ENCODE assay signal across 8 cellular contexts in genomic region chr2:135530313-135531230, GRCh38. TPM values are rescaled to one million over a fixed set of nuclear protein-coding genes. Genes with fewer than 3 reads are reported as not detected.
DNase-seq lines count a peak whose midpoint lies in the region; ATAC-seq and TF ChIP-seq lines count a peak whose summit lies in the region.

Gene ZRANB3, minus strand, starts transcription at chr2:135531218.

- peaks cover 7% of the 10 kb centered on the region for H3K36me3 Mint-ChIP-seq in activated T-helper 2 cell treated with anti-CD3 and anti-CD28 coated beads, Interferon-gamma antibody, Interleukin-2, Interleukin-4, amounts not matched to agents 10 μg/mL and 5 μg/mL and 100 μg/mL, durations not matched to agents 14 hours and 24 hours and 36 hours (ENCODE audit: low read depth)
- H3K36me3 Mint-ChIP-seq in natural killer cell, result no peaks in the 10 kb centered on the region
- peaks cover 0 to 5% of the 10 kb centered on the region in 2 donors for H3K36me3 Mint-ChIP-seq in stimulated activated naive B cell treated with anti-CD40 and anti-IgM and Interleukin-4, amounts not matched to agents 10 μg/mL and 1 μg/mL and 100 μg/mL, for 72 hours

- intact Hi-C loops in activated T-helper 2 cell treated with anti-CD3 and anti-CD28 coated beads, Interferon-gamma antibody, Interleukin-2, Interleukin-4, amounts not matched to agents 10 μg/mL and 5 μg/mL and 100 μg/mL, durations not matched to agents 14 hours and 24 hours and 36 hours (cut with micrococcal nuclease), result loop anchor here (1.0 to 10.0 kb wide), 11 partner anchors 16 to 794 kb away; partner anchors contain the start of genes CCNT2, RAB3GAP1 and UBXN4
- intact Hi-C loops in natural killer cell (cut with micrococcal nuclease), result loop anchor here (1.0 to 2.0 kb wide), 4 partner anchors 211 to 612 kb away; partner anchors contain the start of genes CCNT2, MCM6, RAB3GAP1 and UBXN4

- no peaks in the 10 kb centered on the region for H3K9me3 ChIP-seq in Loucy (ENCODE audit: insufficient read depth, low read depth, low read length)

- DNase-seq in ELF-1 (ENCODE audit: low read depth, low spot score) (peak; percentile 99), H7 (peak; percentile 74), RWPE1 (ENCODE audit: low spot score) (peak; percentile 97), fibroblast of peridontal ligament (ENCODE audit: extremely low read depth) (peak; percentile 97), natural killer cell (peak; percentile 83)
- peak; percentile 94 for DNase-seq in activated T-helper 2 cell treated with anti-CD3 and anti-CD28 coated beads, Interferon-gamma antibody, Interleukin-2, Interleukin-4, amounts not matched to agents 10 μg/mL and 5 μg/mL and 100 μg/mL, durations not matched to agents 14 hours and 24 hours and 36 hours (ENCODE audit: low spot score)
- DNase-seq in stimulated activated naive B cell treated with anti-CD40 and anti-IgM and Interleukin-4, amounts not matched to agents 10 μg/mL and 1 μg/mL and 100 μg/mL, for 72 hours, result peak; percentile 95

- peaks cover 47% of the 10 kb centered on the region for H3K4me1 ChIP-seq in Loucy (ENCODE audit: insufficient read depth, low read length, poor library complexity, severe bottlenecking)

- H3K9me3 Mint-ChIP-seq in activated T-helper 2 cell treated with anti-CD3 and anti-CD28 coated beads, Interferon-gamma antibody, Interleukin-2, Interleukin-4, amounts not matched to agents 10 μg/mL and 5 μg/mL and 100 μg/mL, durations not matched to agents 14 hours and 24 hours and 36 hours, result no peaks in the 10 kb centered on the region
- no peaks in the 10 kb centered on the region for H3K9me3 Mint-ChIP-seq in natural killer cell
- H3K9me3 Mint-ChIP-seq in stimulated activated naive B cell treated with anti-CD40 and anti-IgM and Interleukin-4, amounts not matched to agents 10 μg/mL and 1 μg/mL and 100 μg/mL, for 72 hours, result no peaks in the 10 kb centered on the region

- no peaks in the 10 kb centered on the region for H3K27me3 Mint-ChIP-seq in activated T-helper 2 cell treated with anti-CD3 and anti-CD28 coated beads, Interferon-gamma antibody, Interleukin-2, Interleukin-4, amounts not matched to agents 10 μg/mL and 5 μg/mL and 100 μg/mL, durations not matched to agents 14 hours and 24 hours and 36 hours (ENCODE audit: low read depth)
- no peaks in the 10 kb centered on the region for H3K27me3 Mint-ChIP-seq in natural killer cell (ENCODE audit: low read depth in 2 of 2)
- H3K27me3 Mint-ChIP-seq in stimulated activated naive B cell treated with anti-CD40 and anti-IgM and Interleukin-4, amounts not matched to agents 10 μg/mL and 1 μg/mL and 100 μg/mL, for 72 hours, result no peaks in the 10 kb centered on the region

- H3K36me3 ChIP-seq in H7 (replicated peaks; ENCODE audit: control insufficient read depth, insufficient read depth, low read length) (no peaks in the 10 kb centered on the region), Loucy (ENCODE audit: insufficient read depth, low read length) (no peaks in the 10 kb centered on the region)

- H3K4me2 ChIP-seq in Loucy (ENCODE audit: low read depth, low read length, poor library complexity, severe bottlenecking), result peak within 1 kb of the TSS; percentile 70

- peak within 1 kb of the TSS; percentile 97 for H3K27ac ChIP-seq in RWPE1

- H3K27ac Mint-ChIP-seq in activated T-helper 2 cell treated with anti-CD3 and anti-CD28 coated beads, Interferon-gamma antibody, Interleukin-2, Interleukin-4, amounts not matched to agents 10 μg/mL and 5 μg/mL and 100 μg/mL, durations not matched to agents 14 hours and 24 hours and 36 hours, result no peak within 1 kb of the TSS
- H3K27ac Mint-ChIP-seq in natural killer cell, result no peak within 1 kb of the TSS
- H3K27ac Mint-ChIP-seq in stimulated activated naive B cell treated with anti-CD40 and anti-IgM and Interleukin-4, amounts not matched to agents 10 μg/mL and 1 μg/mL and 100 μg/mL, for 72 hours, result no peak within 1 kb of the TSS

- H4K20me1 ChIP-seq in Loucy (ENCODE audit: insufficient read depth, low read length, poor library complexity, severe bottlenecking), result peaks cover 37% of the 10 kb centered on the region

- peaks cover 29% of the 10 kb centered on the region for H3K4me1 Mint-ChIP-seq in activated T-helper 2 cell treated with anti-CD3 and anti-CD28 coated beads, Interferon-gamma antibody, Interleukin-2, Interleukin-4, amounts not matched to agents 10 μg/mL and 5 μg/mL and 100 μg/mL, durations not matched to agents 14 hours and 24 hours and 36 hours (ENCODE audit: low read depth)
- H3K4me1 Mint-ChIP-seq in natural killer cell, result peaks cover 10 to 15% of the 10 kb centered on the region in 2 donors
- peaks cover 7 to 25% of the 10 kb centered on the region in 2 donors for H3K4me1 Mint-ChIP-seq in stimulated activated naive B cell treated with anti-CD40 and anti-IgM and Interleukin-4, amounts not matched to agents 10 μg/mL and 1 μg/mL and 100 μg/mL, for 72 hours

- H3K9me2 ChIP-seq in Loucy (replicated peaks; ENCODE audit: low read depth, low read length), result no peaks in the 10 kb centered on the region

- peak; percentile 74 to 88 (median 79) for ATAC-seq in natural killer cell
- peak; percentile 74 to 75 for ATAC-seq in stimulated activated naive B cell treated with anti-CD40 and anti-IgM and Interleukin-4, amounts not matched to agents 10 μg/mL and 1 μg/mL and 100 μg/mL, for 72 hours (replicated peaks)

- H3K27me3 ChIP-seq in H7 (ENCODE audit: control insufficient read depth, insufficient read depth, low read length) (no peaks in the 10 kb centered on the region), Loucy (ENCODE audit: insufficient read depth, low read length, poor library complexity, severe bottlenecking) (no peaks in the 10 kb centered on the region)

- H2AFZ ChIP-seq in Loucy (ENCODE audit: low read length), result peak within 1 kb of the TSS; percentile 93

- H3K4me3 ChIP-seq in H7 (ENCODE audit: insufficient read depth, low read depth, low read length), result peak within 1 kb of the TSS; percentile 84
- H3K4me3 ChIP-seq in Loucy (ENCODE audit: low read length, poor library complexity, severe bottlenecking), result peak within 1 kb of the TSS; percentile 80

- CTCF ChIA-PET in RWPE1 (lab: Yijun Ruan, JAX), result interaction anchor here (0.6 to 0.7 kb wide), 2 partner anchors 15 to 612 kb away, joined by 3 to 4 read pairs; partner anchors contain the start of gene CCNT2

- H3K79me2 ChIP-seq in Loucy (ENCODE audit: insufficient read depth, low read length), result peaks cover 67% of the 10 kb centered on the region

- H3F3A ChIP-seq in Loucy (ENCODE audit: low read depth), result no peaks in the 10 kb centered on the region; the same call in 1 of the 2 replicates

- POLR2A ChIA-PET in RWPE1 (lab: Yijun Ruan, JAX; ENCODE audit: low non-redundant PET), result interaction anchor here (0.6 to 0.7 kb wide), 2 partner anchors 34 to 260 kb away, joined by 3 to 5 read pairs; no protein-coding TSS in a partner anchor

- TF ChIP-seq CTCF in Loucy (conservative IDR thresholded peaks at IDR 0.05; ENCODE audit: low read length), result no peak
- TF ChIP-seq CTCF in RWPE1 (conservative IDR thresholded peaks at IDR 0.05; ENCODE audit: low read depth), result no peak
- no peak for TF ChIP-seq CTCF in natural killer cell (IDR thresholded peaks at IDR 0.05)

- H3K4me3 Mint-ChIP-seq in activated T-helper 2 cell treated with anti-CD3 and anti-CD28 coated beads, Interferon-gamma antibody, Interleukin-2, Interleukin-4, amounts not matched to agents 10 μg/mL and 5 μg/mL and 100 μg/mL, durations not matched to agents 14 hours and 24 hours and 36 hours (ENCODE audit: low read depth), result no peak within 1 kb of the TSS
- H3K4me3 Mint-ChIP-seq in natural killer cell, result no peak within 1 kb of the TSS
- H3K4me3 Mint-ChIP-seq in stimulated activated naive B cell treated with anti-CD40 and anti-IgM and Interleukin-4, amounts not matched to agents 10 μg/mL and 1 μg/mL and 100 μg/mL, for 72 hours, result no peak within 1 kb of the TSS

- peak within 1 kb of the TSS; percentile 87 for H3K9ac ChIP-seq in Loucy (ENCODE audit: low read depth, low read length, poor library complexity, severe bottlenecking)

RNA-seq across cellular contexts. Expression of gene ZRANB3, which starts in this region (rescaled TPM):
- total RNA-seq in H7 (2014; rRNA removed; shearing (Covaris generic)), result 10.4 and 14.0 TPM in 2 replicates
- 5.1 and 7.0 TPM in 2 replicates for total RNA-seq in activated T-helper 2 cell treated with anti-CD3 and anti-CD28 coated beads, Interferon-gamma antibody, Interleukin-2, Interleukin-4, amounts not matched to agents 10 μg/mL and 5 μg/mL and 100 μg/mL, durations not matched to agents 14 hours and 24 hours and 36 hours
- 1 to 10 TPM; 5.0 to 7.7 (median 5.3) TPM for total RNA-seq in natural killer cell

Comparison
In these comparisons a context has a peak if more than half of its experiments do, and no peak if none do; other contexts are left out.
1. Peak in every context shown above with its lines: DNase-seq, ATAC-seq, H3K4me3 ChIP-seq and H3K27ac ChIP-seq.